Comparison of ENCODE assay signal across 8 cellular contexts in genomic region chr7:7639847-7640220, GRCh38. TPM values are rescaled to one million over a fixed set of nuclear protein-coding genes. Genes with fewer than 3 reads are reported as not detected.
DNase-seq lines count a peak whose midpoint lies in the region; ATAC-seq, FAIRE-seq and TF ChIP-seq lines count a peak whose summit lies in the region.

No MANE protein-coding gene starts in this region.

- H3K79me2 ChIP-seq in MM.1S (ENCODE audit: low read length), result peaks cover 38% of the 10 kb centered on the region

- DNase-seq in NCI-H2227 (lab: John Stamatoyannopoulos, UW; ENCODE audit: unreplicated experiment) (peak; percentile 59), NCI-H2227 treated with DMSO at 0.1 percent for 48 hours (lab: John Stamatoyannopoulos, UW) (no peak), MM.1S (peak; percentile 55), fibroblast of the aortic adventitia (ENCODE audit: low read depth) (peak; percentile 37), pancreas (no peak), NCI-H2107 (lab: John Stamatoyannopoulos, UW) (no peak), NCI-H1417 treated with DMSO at 0.1 percent for 48 hours (lab: John Stamatoyannopoulos, UW) (no peak)
- DNase-seq in activated CD8-positive, alpha-beta memory T cell treated with anti-CD3 and anti-CD28 coated beads, Interleukin-2, amount 50 U/mL, for 4 hours, result peak; percentile 47

- 0% methylated on average over 19 of the region's 19 CpGs for WGBS in pancreas, 2 donors

- peaks cover 10% of the 10 kb centered on the region; the same call in 1 of the 2 replicates for H3K4me1 ChIP-seq in MM.1S (ENCODE audit: low read length)
- H3K4me1 ChIP-seq in pancreas, result peaks cover 0 to 9% (median 4%) of the 10 kb centered on the region in 3 donors

- no peaks in the 10 kb centered on the region for H4K20me1 ChIP-seq in MM.1S (ENCODE audit: insufficient read depth, low read length)

- H3K27ac ChIP-seq in MM.1S (ENCODE audit: low read length) (peak overlapping the region; percentile 80), pancreas (peak overlapping the region; percentile 50 to 94 (median 91))

- peak overlapping the region; percentile 80 for H2AFZ ChIP-seq in MM.1S (ENCODE audit: low read length)

- peak overlapping the region; percentile 88 for H3K4me3 ChIP-seq in MM.1S (ENCODE audit: low read length)
- peak overlapping the region; percentile 98 for H3K4me3 ChIP-seq in fibroblast of the aortic adventitia (ENCODE audit: low read depth, low read length)
- H3K4me3 ChIP-seq in pancreas, result peak overlapping the region; percentile 33 to 85 (median 58)

- H3K36me3 ChIP-seq in MM.1S (replicated peaks; ENCODE audit: insufficient read depth, low read length) (no peaks in the 10 kb centered on the region; the same call in 1 of the 2 replicates), pancreas (no peaks in the 10 kb centered on the region)

- H3K27me3 ChIP-seq in MM.1S (replicated peaks; ENCODE audit: insufficient read depth, low read length), result no peaks in the 10 kb centered on the region
- no peaks in the 10 kb centered on the region for H3K27me3 ChIP-seq in pancreas

- no peaks in the 10 kb centered on the region for H3K9me3 ChIP-seq in MM.1S (replicated peaks; ENCODE audit: insufficient read depth, low read length)
- H3K9me3 ChIP-seq in pancreas, result no peaks in the 10 kb centered on the region

- H3K9me2 ChIP-seq in MM.1S (replicated peaks; ENCODE audit: insufficient read depth, low read length), result no peaks in the 10 kb centered on the region

- H3K9ac ChIP-seq in MM.1S (ENCODE audit: low read length), result peak overlapping the region; percentile 91

- TF ChIP-seq CTCF in MM.1S (IDR thresholded peaks at IDR 0.05; ENCODE audit: low read length) (no peak), fibroblast of the aortic adventitia (IDR thresholded peaks at IDR 0.05; ENCODE audit: insufficient read depth, low read length) (no peak), pancreas (IDR thresholded peaks at IDR 0.05) (no peak)

- peak overlapping the region; percentile 75 for H3K4me2 ChIP-seq in MM.1S (ENCODE audit: low read depth, low read length)

- H3F3A ChIP-seq in MM.1S (ENCODE audit: insufficient read depth, low read length), result no peaks in the 10 kb centered on the region

- no peak for FAIRE-seq in pancreas (lab: Jason Lieb, UNC)

- ATAC-seq in pancreas, result peak in 2 of 4 donors; percentile 12 to 19

- intact Hi-C loops in pancreas (cut with DNase I), result no loop called here

RNA-seq across cellular contexts. Expression of gene UMAD1, which starts 0.7 kb away (rescaled TPM):
- total RNA-seq in fibroblast of the aortic adventitia (ENCODE audit: low replicate concordance), result 17.4 and 24.9 TPM in 2 replicates
- 10 to 100 TPM; 11.6 to 20.8 (median 17.8) TPM for total RNA-seq in pancreas
- 10 to 100 TPM in 1 of 2 donors, 1 to 10 TPM in 1; 5.0 to 15.5 TPM for polyA plus RNA-seq in pancreas

Comparison
In these comparisons a context has a peak if more than half of its experiments do, and no peak if none do; other contexts are left out.
1. DNase-seq: peak in NCI-H2227 (single experiment), MM.1S (single experiment), activated CD8-positive, alpha-beta memory T cell treated with anti-CD3 and anti-CD28 coated beads, Interleukin-2, amount 50 U/mL, for 4 hours (single experiment) and fibroblast of the aortic adventitia (single experiment); none in NCI-H2227 treated with DMSO at 0.1 percent for 48 hours (single experiment), pancreas (0 of 6), NCI-H2107 (single experiment) and NCI-H1417 treated with DMSO at 0.1 percent for 48 hours (single experiment).
2. Peak in every context shown above with its lines, with median percentiles within 50 percentile points of each other: H3K4me3 ChIP-seq.